2 cellular contexts compared by ENCODE assay signal in genomic region chr14:90140956-90141316, GRCh38.
TF ChIP-seq lines count a peak whose summit lies in the region.

No MANE protein-coding gene starts in this region.

TF ChIP-seq in GM23338, 12 proteins besides CTCF, POLR2A, EP300 and RAD21:
- TF ChIP-seq ZNF331 (CRISPR knock-in tag; IDR thresholded peaks at IDR 0.05; ENCODE audit: low read depth) (no peak), ZNF462 (CRISPR knock-in tag; IDR thresholded peaks at IDR 0.05) (no peak), JUNB (IDR thresholded peaks at IDR 0.05; ENCODE audit: unreplicated experiment) (no peak), STAT1 (IDR thresholded peaks at IDR 0.05; ENCODE audit: unreplicated experiment) (no peak), CREB1 (CRISPR knock-in tag; IDR thresholded peaks at IDR 0.05; ENCODE audit: low read depth) (no peak), NANOG (IDR thresholded peaks at IDR 0.05; ENCODE audit: borderline replicate concordance) (no peak)
TF ChIP-seq in GM23338: peak in this region for 0.

TF ChIP-seq in H1, 55 proteins besides CTCF, POLR2A, EP300 and RAD21:
- TF ChIP-seq MAFK (IDR thresholded peaks at IDR 0.05; ENCODE audit: low read depth, low read length), result no peak
- TF ChIP-seq TAF1 (IDR thresholded peaks at IDR 0.05; ENCODE audit: low read depth, low read length), result no peak
- TF ChIP-seq JUN (IDR thresholded peaks at IDR 0.05; ENCODE audit: low read depth, low read length), result no peak
- TF ChIP-seq RFX5 (IDR thresholded peaks at IDR 0.05; ENCODE audit: borderline replicate concordance, low read depth, low read length), result no peak
- TF ChIP-seq ASH2L (IDR thresholded peaks at IDR 0.05; ENCODE audit: low read length), result no peak
- no peak for TF ChIP-seq NANOG (IDR thresholded peaks at IDR 0.05; ENCODE audit: insufficient read depth, low read depth, low read length, poor library complexity, severe bottlenecking)
- TF ChIP-seq USF2 (IDR thresholded peaks at IDR 0.05; ENCODE audit: low read length), result no peak
- no peak for TF ChIP-seq GTF2F1 (IDR thresholded peaks at IDR 0.05; ENCODE audit: borderline replicate concordance, low read depth, low read length)
- TF ChIP-seq KDM1A (IDR thresholded peaks at IDR 0.05; ENCODE audit: borderline replicate concordance, low read length), result no peak
- no peak for TF ChIP-seq KDM5A (IDR thresholded peaks at IDR 0.05; ENCODE audit: low read length)
- no peak for TF ChIP-seq E2F6 (IDR thresholded peaks at IDR 0.05)
- no peak for TF ChIP-seq BRCA1 (IDR thresholded peaks at IDR 0.05; ENCODE audit: low read depth, low read length)
- no peak for TF ChIP-seq PHF8 (conservative IDR thresholded peaks at IDR 0.05; ENCODE audit: low read depth, low read length)
- TF ChIP-seq ZNF274 (IDR thresholded peaks at IDR 0.05; ENCODE audit: borderline replicate concordance, extremely low read depth, low read length), result no peak
- TF ChIP-seq SRF (IDR thresholded peaks at IDR 0.05; ENCODE audit: low read depth, low read length), result no peak
- no peak for TF ChIP-seq JUND (IDR thresholded peaks at IDR 0.05; ENCODE audit: low read length)
